ENCODE assay signal across 24 cellular contexts in genomic region chr3:139518296-139518695, GRCh38. TPM values are rescaled to one million over a fixed set of nuclear protein-coding genes. Genes with fewer than 3 reads are reported as not detected.
DNase-seq lines count a peak whose midpoint lies in the region; ATAC-seq and TF ChIP-seq lines count a peak whose summit lies in the region.
"Had no signal": no experiment of that assay in that cellular context is flagged by ENCODE, and none has a peak within 500 bp of the region (broad histone marks: within the 10 kb centered on the region; RNA-seq: fewer than 3 reads in every experiment).

No MANE protein-coding gene starts in this region.

- WGBS in lower leg skin, 2 donors = 83 to 87% methylated on average over 6 of the region's 6 CpGs

- no peak for ATAC-seq in GM18511 (IDR thresholded peaks at IDR 0.05; ENCODE audit: unreplicated experiment)
- ATAC-seq: CD8-positive, alpha-beta T cell; GM12878; GM23338; HCT116 had no signal

- H3K36me3 Mint-ChIP-seq in activated CD4-positive, alpha-beta T cell treated with anti-CD3 and anti-CD28 coated beads, Interleukin-2, amount 10 ng/mL, durations not matched to agents 24 days and 14 days (ENCODE audit: low read depth) = no peaks in the 10 kb centered on the region
- no peaks in the 10 kb centered on the region for H3K36me3 Mint-ChIP-seq in dendritic cell treated with granulocyte-macrophage colony-stimulating factor and Interleukin-4, amounts not matched to agents 40 ng/mL and 50 ng/mL, for 4 days (ENCODE audit: low read depth)
- peaks cover 33% of the 10 kb centered on the region for H3K36me3 Mint-ChIP-seq in type B pancreatic cell
- H3K36me3 Mint-ChIP-seq: CD4-positive, CD25-positive, alpha-beta regulatory T cell; CD8-positive, alpha-beta T cell had no signal

- no peak overlapping the region for H3K27ac ChIP-seq in dorsolateral prefrontal cortex
- H3K27ac ChIP-seq in osteoblast (ENCODE audit: low read depth, low read length) = no peak overlapping the region
- H3K27ac ChIP-seq: 22Rv1, BLaER1, C4-2B had no signal

- no peaks in the 10 kb centered on the region for H3K4me1 Mint-ChIP-seq in activated CD4-positive, alpha-beta T cell treated with anti-CD3 and anti-CD28 coated beads, Interleukin-2, amount 10 ng/mL, durations not matched to agents 24 days and 14 days
- H3K4me1 Mint-ChIP-seq in dendritic cell treated with granulocyte-macrophage colony-stimulating factor and Interleukin-4, amounts not matched to agents 40 ng/mL and 50 ng/mL, for 4 days (ENCODE audit: low read depth) = peaks cover 27% of the 10 kb centered on the region
- H3K4me1 Mint-ChIP-seq in type B pancreatic cell (ENCODE audit: unreplicated experiment) = peaks cover 11% of the 10 kb centered on the region
- H3K4me1 Mint-ChIP-seq: B cell; CD4-positive, CD25-positive, alpha-beta regulatory T cell had no signal

- intact Hi-C loops in activated CD4-positive, alpha-beta T cell treated with anti-CD3 and anti-CD28 coated beads, Interleukin-2, amount 10 ng/mL, durations not matched to agents 24 days and 14 days (cut with micrococcal nuclease) = no loop called here
- intact Hi-C loops in dendritic cell treated with granulocyte-macrophage colony-stimulating factor and Interleukin-4, amounts not matched to agents 40 ng/mL and 50 ng/mL, for 4 days (cut with micrococcal nuclease) = no loop called here
- intact Hi-C loops in lower leg skin (cut with DNase I; ENCODE audit: low total_unique reads) (no loop called here), dorsolateral prefrontal cortex (cut with DNase I) (no loop called here)

- TF ChIP-seq POLR2A in lower leg skin (IDR thresholded peaks at IDR 0.05) = no peak

- H3K9me3 Mint-ChIP-seq in activated CD4-positive, alpha-beta T cell treated with anti-CD3 and anti-CD28 coated beads, Interleukin-2, amount 10 ng/mL, durations not matched to agents 24 days and 14 days = no peaks in the 10 kb centered on the region
- H3K9me3 Mint-ChIP-seq in dendritic cell treated with granulocyte-macrophage colony-stimulating factor and Interleukin-4, amounts not matched to agents 40 ng/mL and 50 ng/mL, for 4 days = peaks cover 8% of the 10 kb centered on the region
- H3K9me3 Mint-ChIP-seq in type B pancreatic cell = no peaks in the 10 kb centered on the region
- H3K9me3 Mint-ChIP-seq: CD4-positive, CD25-positive, alpha-beta regulatory T cell; CD8-positive, alpha-beta T cell; GM23338 had no signal

- H3K4me3 ChIP-seq in lower leg skin (ENCODE audit: low read depth, poor library complexity, severe bottlenecking) = no peak overlapping the region
- no peak overlapping the region for H3K4me3 ChIP-seq in dorsolateral prefrontal cortex
- H3K4me3 ChIP-seq in osteoblast (ENCODE audit: insufficient read depth, low read length) = no peak overlapping the region
- H3K4me3 ChIP-seq: BLaER1, GM12878, GM23338 had no signal

- no peak overlapping the region for H3K4me3 Mint-ChIP-seq in activated CD4-positive, alpha-beta T cell treated with anti-CD3 and anti-CD28 coated beads, Interleukin-2, amount 10 ng/mL, durations not matched to agents 24 days and 14 days
- H3K4me3 Mint-ChIP-seq in dendritic cell treated with granulocyte-macrophage colony-stimulating factor and Interleukin-4, amounts not matched to agents 40 ng/mL and 50 ng/mL, for 4 days = no peak overlapping the region
- no peak overlapping the region for H3K4me3 Mint-ChIP-seq in type B pancreatic cell
- H3K4me3 Mint-ChIP-seq: B cell; CD4-positive, CD25-positive, alpha-beta regulatory T cell; CD8-positive, alpha-beta T cell; GM23338; H9 had no signal

- H4K20me1 ChIP-seq in osteoblast (ENCODE audit: insufficient read depth, low read length) = no peaks in the 10 kb centered on the region
- H4K20me1 ChIP-seq: BLaER1 had no signal

- H3K27me3 Mint-ChIP-seq in activated CD4-positive, alpha-beta T cell treated with anti-CD3 and anti-CD28 coated beads, Interleukin-2, amount 10 ng/mL, durations not matched to agents 24 days and 14 days = no peaks in the 10 kb centered on the region
- peaks cover 2% of the 10 kb centered on the region for H3K27me3 Mint-ChIP-seq in dendritic cell treated with granulocyte-macrophage colony-stimulating factor and Interleukin-4, amounts not matched to agents 40 ng/mL and 50 ng/mL, for 4 days
- H3K27me3 Mint-ChIP-seq in type B pancreatic cell = no peaks in the 10 kb centered on the region
- H3K27me3 Mint-ChIP-seq: CD4-positive, CD25-positive, alpha-beta regulatory T cell had no signal

- no peak overlapping the region for H2AFZ ChIP-seq in osteoblast (ENCODE audit: low read length)
- H2AFZ ChIP-seq: GM23338 had no signal

- H3K4me1 ChIP-seq in osteoblast (ENCODE audit: insufficient read depth, low read length) = no peaks in the 10 kb centered on the region
- H3K4me1 ChIP-seq: BLaER1, Caco-2 had no signal

- DNase-seq in activated CD4-positive, alpha-beta T cell treated with anti-CD3 and anti-CD28 coated beads, Interleukin-2, amount 10 ng/mL, durations not matched to agents 24 days and 14 days = peak; percentile 17
- DNase-seq in activated CD4-positive, alpha-beta T cell treated with anti-CD3 and anti-CD28 coated beads for 48 hours = no peak
- peak; percentile 2 to 39 for DNase-seq in lower leg skin (ENCODE audit: low spot score in 2 of 2)
- DNase-seq in type B pancreatic cell (ENCODE audit: extremely low spot score, unreplicated experiment) = peak; percentile 20
- DNase-seq in dorsolateral prefrontal cortex = no peak
- DNase-seq in osteoblast (ENCODE audit: insufficient read length, low spot score, missing footprints) = no peak
- DNase-seq: Caco-2; CD4-positive, CD25-positive, alpha-beta regulatory T cell; CD8-positive, alpha-beta T cell; DMS 273 treated with DMSO at 0.1 percent for 48 hours; DMS79; EL; GDM1; H9 had no signal

- TF ChIP-seq CTCF in lower leg skin (IDR thresholded peaks at IDR 0.05) (no peak), type B pancreatic cell (conservative IDR thresholded peaks at IDR 0.05) (no peak), dorsolateral prefrontal cortex (IDR thresholded peaks at IDR 0.05 in 54 of 56, conservative IDR thresholded peaks at IDR 0.05 in 2 of 56; ENCODE audit: low read depth in 1 of 56, partially characterized antibody in 56 of 56) (no peak), osteoblast (IDR thresholded peaks at IDR 0.05; ENCODE audit: extremely low read depth, low read depth, low read length) (no peak)

- H3K9me3 ChIP-seq in osteoblast (ENCODE audit: low read depth, low read length) = no peaks in the 10 kb centered on the region
- H3K9me3 ChIP-seq: BLaER1, Caco-2 had no signal

- no peaks in the 10 kb centered on the region for H3K36me3 ChIP-seq in osteoblast (ENCODE audit: insufficient read depth, low read length)
- H3K36me3 ChIP-seq: BLaER1 had no signal

- H3K27me3 ChIP-seq in dorsolateral prefrontal cortex = no peaks in the 10 kb centered on the region
- no peaks in the 10 kb centered on the region for H3K27me3 ChIP-seq in osteoblast (ENCODE audit: insufficient read depth, low read length)
- H3K27me3 ChIP-seq: BLaER1 had no signal

- H3K4me2 ChIP-seq in osteoblast (ENCODE audit: insufficient read depth, low read length) = no peak overlapping the region
- H3K4me2 ChIP-seq: BLaER1, GM23338 had no signal

- H3K27ac Mint-ChIP-seq in activated CD4-positive, alpha-beta T cell treated with anti-CD3 and anti-CD28 coated beads, Interleukin-2, amount 10 ng/mL, durations not matched to agents 24 days and 14 days = no peak overlapping the region
- peak overlapping the region; percentile 81 for H3K27ac Mint-ChIP-seq in dendritic cell treated with granulocyte-macrophage colony-stimulating factor and Interleukin-4, amounts not matched to agents 40 ng/mL and 50 ng/mL, for 4 days
- H3K27ac Mint-ChIP-seq in type B pancreatic cell = no peak overlapping the region
- H3K27ac Mint-ChIP-seq: B cell; CD4-positive, CD25-positive, alpha-beta regulatory T cell; CD8-positive, alpha-beta T cell; GM23338; H9 had no signal

- no peaks in the 10 kb centered on the region for H3K79me2 ChIP-seq in osteoblast (ENCODE audit: insufficient read depth, low read length)

RNA-seq across cellular contexts. Expression of gene RBP1, which starts 21.2 kb away (rescaled TPM):
- total RNA-seq in activated CD4-positive, alpha-beta T cell treated with anti-CD3 and anti-CD28 coated beads, Interleukin-2, amount 10 ng/mL, durations not matched to agents 24 days and 14 days = not detected in 2 replicates
- total RNA-seq in lower leg skin (10 to 100 TPM in 2 of 4 donors, 1 to 10 TPM in 2; 1.0 to 28.8 (median 9.0) TPM), type B pancreatic cell (ENCODE audit: low replicate concordance) (139 and 307 TPM in 2 replicates), dorsolateral prefrontal cortex (10 to 100 TPM; 10.5 to 76.3 (median 29.3) TPM), osteoblast (1.4 and 2.4 TPM in 2 replicates)
- total RNA-seq: B cell; CD4-positive, CD25-positive, alpha-beta regulatory T cell; CD8-positive, alpha-beta T cell had no signal

RNA-seq across cellular contexts. Expression of gene RBP2, which starts 42.0 kb away (rescaled TPM):
- not detected in 2 replicates for total RNA-seq in activated CD4-positive, alpha-beta T cell treated with anti-CD3 and anti-CD28 coated beads, Interleukin-2, amount 10 ng/mL, durations not matched to agents 24 days and 14 days
- total RNA-seq in lower leg skin (not detected), type B pancreatic cell (ENCODE audit: low replicate concordance) (25.3 and 95.9 TPM in 2 replicates), dorsolateral prefrontal cortex (not detected), osteoblast (not detected in 2 replicates)
- total RNA-seq: B cell; CD4-positive, CD25-positive, alpha-beta regulatory T cell; CD8-positive, alpha-beta T cell; GM12878; GM23338; H4; H9 had no signal

Comparison
In these comparisons a context has a peak if more than half of its experiments do, and no peak if none do; other contexts are left out.
1. DNase-seq: peak in activated CD4-positive, alpha-beta T cell treated with anti-CD3 and anti-CD28 coated beads, Interleukin-2, amount 10 ng/mL, durations not matched to agents 24 days and 14 days (single experiment), lower leg skin (2 of 2) and type B pancreatic cell (single experiment); none in activated CD4-positive, alpha-beta T cell treated with anti-CD3 and anti-CD28 coated beads for 48 hours (single experiment), dorsolateral prefrontal cortex (0 of 10) and osteoblast (single experiment).
2. RNA of gene RBP2, which starts 42.0 kb away (total RNA-seq): 25.3 to 95.9 TPM in type B pancreatic cell; not detected in lower leg skin, not detected in activated CD4-positive, alpha-beta T cell treated with anti-CD3 and anti-CD28 coated beads, Interleukin-2, amount 10 ng/mL, durations not matched to agents 24 days and 14 days, not detected in dorsolateral prefrontal cortex and not detected in osteoblast; every median in the first group is over 10 times any median in the second.